ENCODE assay signal across 23 cellular contexts in the genomic region with DNA sequence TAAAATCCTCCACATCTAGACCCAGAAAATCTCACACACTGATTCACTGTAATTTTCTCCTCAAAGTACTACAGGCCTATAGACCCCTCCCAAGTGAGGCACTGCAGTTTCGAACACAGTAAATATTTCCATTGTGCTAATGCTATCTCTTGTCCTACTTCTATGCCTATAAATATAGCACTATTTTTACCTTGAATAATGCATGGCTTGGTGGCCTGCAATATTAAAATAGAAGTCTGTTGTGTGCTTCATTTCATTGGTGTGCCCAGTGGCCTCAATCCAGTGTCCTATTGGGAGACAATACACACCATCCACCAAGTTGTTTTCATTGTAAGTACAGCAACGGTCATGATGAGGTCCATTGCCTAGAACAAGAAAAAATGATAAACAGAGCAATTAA.
"Had no signal": no experiment of that assay in that cellular context is flagged by ENCODE, and none has a peak within 500 bp of the region (broad histone marks: within the 10 kb centered on the region; RNA-seq: fewer than 3 reads in every experiment).

No MANE protein-coding gene starts in this region.

- H3K27me3 ChIP-seq: colonic mucosa, dorsolateral prefrontal cortex, esophagus muscularis mucosa, esophagus squamous epithelium, foreskin keratinocyte, gastrocnemius medialis, gastroesophageal sphincter, heart right ventricle had no signal

- H3K4me1 ChIP-seq: colonic mucosa, foreskin keratinocyte had no signal

- H3K9me3 ChIP-seq: colonic mucosa, esophagus muscularis mucosa, esophagus squamous epithelium, gastrocnemius medialis, gastroesophageal sphincter had no signal

- H3K36me3 ChIP-seq: colonic mucosa had no signal

- H3K4me3 ChIP-seq: colonic mucosa, coronary artery, dorsolateral prefrontal cortex, esophagus muscularis mucosa, esophagus squamous epithelium, gastrocnemius medialis, gastroesophageal sphincter, heart right ventricle had no signal

- DNase-seq: colonic mucosa; cortex of kidney; dermis blood vessel endothelial cell; dorsolateral prefrontal cortex; effector CD4-positive, alpha-beta T cell; effector CD8-positive, alpha-beta T cell; effector memory CD4-positive, alpha-beta T cell; effector memory CD8-positive, alpha-beta T cell; endodermal cell; erythroblast; esophagus squamous epithelium; foreskin fibroblast; foreskin keratinocyte; foreskin melanocyte; gastrocnemius medialis; glutamatergic neuron; head of caudate nucleus; heart right ventricle had no signal

- ATAC-seq: effector memory CD8-positive, alpha-beta T cell; esophagus mucosa; foreskin keratinocyte; gastrocnemius medialis; gastroesophageal sphincter had no signal

- H3K27ac ChIP-seq: colonic mucosa, coronary artery, dorsolateral prefrontal cortex, epithelial cell of prostate, esophagus muscularis mucosa, esophagus squamous epithelium, foreskin keratinocyte, gastroesophageal sphincter, heart right ventricle had no signal
